ENCODE assay signal across 20 cellular contexts in the genomic region with DNA sequence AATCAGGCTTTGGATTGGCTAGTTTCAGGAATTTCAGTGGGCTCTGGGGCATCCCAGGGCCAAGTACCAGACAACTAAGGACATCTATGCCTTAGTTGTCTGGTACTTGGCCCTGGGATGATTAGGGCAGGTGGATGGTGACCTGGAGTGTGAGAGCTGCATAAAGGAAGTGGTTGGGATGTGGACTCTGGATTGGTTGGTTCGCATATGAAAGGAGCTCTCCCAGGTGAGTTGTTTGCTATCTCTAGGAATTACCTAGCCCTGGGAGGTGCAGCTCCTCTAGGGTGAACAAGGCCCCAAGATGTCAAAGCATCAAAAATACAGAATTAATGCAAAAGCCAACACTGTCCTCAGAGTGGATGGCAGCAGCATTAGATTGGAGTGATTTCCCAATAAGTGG.
DNase-seq lines count a peak whose midpoint lies in the region; FAIRE-seq and TF ChIP-seq lines count a peak whose summit lies in the region.
"Had no signal": no experiment of that assay in that cellular context is flagged by ENCODE, and none has a peak within 500 bp of the region (broad histone marks: within the 10 kb centered on the region; RNA-seq: fewer than 3 reads in every experiment).

No MANE protein-coding gene starts in this region.

- FAIRE-seq in H1 (lab: Jason Lieb, UNC), result peak; percentile 95
- FAIRE-seq: GM12891, GM18507 had no signal

- no peak overlapping the region for H2AK5ac ChIP-seq in H9 (ENCODE audit: insufficient read length, low read length)
- H2AK5ac ChIP-seq in H1 (ENCODE audit: low read depth, low read length), result no peak overlapping the region

- POLR2A ChIA-PET in H1 (lab: Charles Lee; ENCODE audit: partially characterized antibody), result interaction anchor here (1.4 kb wide), 1 partner anchor 9 kb away, joined by 3 read pairs; no protein-coding TSS in a partner anchor

- H4K91ac ChIP-seq in H9 (ENCODE audit: insufficient read length, low read depth, low read length) (no peak overlapping the region), H1 (replicated peaks; ENCODE audit: insufficient read length, low read length) (no peak overlapping the region)

- peaks cover 9% of the 10 kb centered on the region for H3K4me1 ChIP-seq in H9 (ENCODE audit: insufficient read depth, low read length)
- peaks cover 0 to 3% (median 1%) of the 10 kb centered on the region in 4 experiments; a peak in 3 of 7 replicates for H3K4me1 ChIP-seq in H1 (replicated peaks in 1 of 4; ENCODE audit: control insufficient read depth in 3 of 4, insufficient read depth in 4 of 4, low read length in 3 of 4)
- H3K4me1 ChIP-seq: BLaER1, Caco-2, HAP-1 had no signal

- TF ChIP-seq CTCF in H9 (conservative IDR thresholded peaks at IDR 0.05), result no peak
- no peak for TF ChIP-seq CTCF in H1 (IDR thresholded peaks at IDR 0.05; ENCODE audit: control extremely low read depth in 1 of 3, insufficient read depth in 1 of 3, low read depth in 1 of 3, low read length in 3 of 3)

- peaks cover 15 to 18% of the 10 kb centered on the region in 2 experiments for H3K4me1 Mint-ChIP-seq in H9
- H3K4me1 Mint-ChIP-seq: B cell; CD4-positive, CD25-positive, alpha-beta regulatory T cell had no signal

- H3K14ac ChIP-seq in H9 (ENCODE audit: insufficient read depth, low read length) (no peak overlapping the region), H1 (ENCODE audit: insufficient read length) (no peak overlapping the region)

- H2BK120ac ChIP-seq in H9 (ENCODE audit: low read depth, low read length, poor library complexity, severe bottlenecking) (no peak overlapping the region), H1 (replicated peaks; ENCODE audit: low read depth, low read length) (no peak overlapping the region)

- no peaks in the 10 kb centered on the region for H3K23me2 ChIP-seq in H9 (ENCODE audit: insufficient read length, low read depth, low read length, poor library complexity, severe bottlenecking)
- no peaks in the 10 kb centered on the region for H3K23me2 ChIP-seq in H1 (ENCODE audit: low read depth, low read length)

- H4K8ac ChIP-seq in H9 (replicated peaks; ENCODE audit: insufficient read length, low read depth, low read length), result no peak overlapping the region
- H4K8ac ChIP-seq in H1 (ENCODE audit: extremely low read depth, insufficient read depth, low read length), result no peak overlapping the region

- TF ChIP-seq EP300 in H1 (IDR thresholded peaks at IDR 0.05; ENCODE audit: borderline replicate concordance in 1 of 2, low read depth in 2 of 2, low read length in 2 of 2), result no peak

- no peak for TF ChIP-seq POLR2A in H1 (IDR thresholded peaks at IDR 0.05; ENCODE audit: control extremely low read depth in 1 of 2, low read depth in 2 of 2, low read length in 2 of 2)

- TF ChIP-seq RAD21 in H1 (IDR thresholded peaks at IDR 0.05 in 1 of 2, conservative IDR thresholded peaks at IDR 0.05 in 1 of 2; ENCODE audit: low read depth in 2 of 2, low read length in 2 of 2), result no peak

- H2BK15ac ChIP-seq in H9 (ENCODE audit: low read depth, low read length) (no peak overlapping the region), H1 (ENCODE audit: low read length) (no peak overlapping the region)

- WGBS in H9 (ENCODE audit: extremely low coverage, insufficient read length, low lambda C conversion rate), result no CpG with 5 or more reads among the region's 1 CpG
- no CpG with 5 or more reads among the region's 1 CpG for WGBS in H1 (ENCODE audit: extremely low coverage in 1 of 2, insufficient coverage in 1 of 2, insufficient read length in 1 of 2, insufficient replicate concordance in 2 of 2, low coverage in 1 of 2, low lambda C conversion rate in 2 of 2, missing lambda C conversion rate in 1 of 2), 2 experiments

- H3K79me2 ChIP-seq in H9 (ENCODE audit: insufficient read depth, low read length) (no peaks in the 10 kb centered on the region), H1 (ENCODE audit: control insufficient read depth in 1 of 2, insufficient read depth in 2 of 2, low read length in 2 of 2) (no peaks in the 10 kb centered on the region)

- H3K9me3 Mint-ChIP-seq in H9, result peaks cover 0 to 4% of the 10 kb centered on the region in 2 experiments; a peak in 4 of 5 replicates
- H3K9me3 Mint-ChIP-seq: CD8-positive, alpha-beta T cell; HFFc6 had no signal

- no peak overlapping the region for H3K4me3 ChIP-seq in H1 (ENCODE audit: extremely low read depth in 1 of 4, insufficient read depth in 2 of 4, low read depth in 3 of 4, low read length in 4 of 4)
- H3K4me3 ChIP-seq: BLaER1, HAP-1 had no signal

- H3K23ac ChIP-seq in H9 (ENCODE audit: insufficient read length, low read depth, low read length) (no peak overlapping the region), H1 (ENCODE audit: insufficient read length) (no peak overlapping the region)

- no peak overlapping the region; a peak in 1 of 7 replicates for H3K27ac Mint-ChIP-seq in H9
- H3K27ac Mint-ChIP-seq: B cell; CD8-positive, alpha-beta T cell; HFFc6 had no signal

- H2AFZ ChIP-seq in H9 (ENCODE audit: low read length), result no peak overlapping the region
- H2AFZ ChIP-seq in H1 (ENCODE audit: low read length), result no peak overlapping the region

- CTCF ChIA-PET in H1 (lab: Charles Lee; ENCODE audit: partially characterized antibody), result no interaction called here

- H3K56ac ChIP-seq in H9 (ENCODE audit: insufficient read length, low read depth, low read length) (no peak overlapping the region), H1 (replicated peaks; ENCODE audit: insufficient read length, low read depth, low read length) (no peak overlapping the region)

- no peaks in the 10 kb centered on the region; a peak in 1 of 7 replicates for H3K36me3 Mint-ChIP-seq in H9 (ENCODE audit: insufficient read depth in 1 of 3, low read depth in 3 of 3)
- H3K36me3 Mint-ChIP-seq: CD4-positive, CD25-positive, alpha-beta regulatory T cell; CD8-positive, alpha-beta T cell had no signal

- H3K27ac ChIP-seq in H9 (ENCODE audit: insufficient read length, low read depth, low read length), result no peak overlapping the region
- H3K27ac ChIP-seq in H1 (ENCODE audit: low read depth, low read length), result no peak overlapping the region
- H3K27ac ChIP-seq: BLaER1, C4-2B had no signal

- H4K5ac ChIP-seq in H9 (ENCODE audit: insufficient read length, low read depth, low read length) (no peak overlapping the region), H1 (ENCODE audit: insufficient read length, low read depth, low read length) (no peak overlapping the region)

- H3K9me3 ChIP-seq in H9 (ENCODE audit: control insufficient read depth, low read depth, low read length) (no peaks in the 10 kb centered on the region), H1 (ENCODE audit: insufficient read depth in 2 of 2, low read depth in 1 of 2, low read length in 1 of 2) (no peaks in the 10 kb centered on the region)
- H3K9me3 ChIP-seq: BLaER1, Caco-2, HAP-1 had no signal

- H3T11ph ChIP-seq in H9 (ENCODE audit: low read length), result no peak overlapping the region

- no peak overlapping the region; a peak in 2 of 5 replicates for H3K4me3 Mint-ChIP-seq in H9
- H3K4me3 Mint-ChIP-seq: B cell; CD4-positive, CD25-positive, alpha-beta regulatory T cell; CD8-positive, alpha-beta T cell; HFFc6 had no signal

- in situ Hi-C loops in G401 (cut with HindIII; ENCODE audit: low sequenced_read_pairs) (no loop called here), ACHN (cut with HindIII; ENCODE audit: low pct_ligation_motif_present, low pct_unique_long_range_greater_than_20kb, low sequenced_read_pairs) (no loop called here)

- H2BK12ac ChIP-seq in H9 (ENCODE audit: insufficient read length, low read depth, low read length), result no peak overlapping the region
- H2BK12ac ChIP-seq in H1 (ENCODE audit: low read depth, low read length), result no peak overlapping the region

- H3K4ac ChIP-seq in H9 (ENCODE audit: low read depth, low read length) (no peak overlapping the region), H1 (replicated peaks; ENCODE audit: insufficient read length, low read depth, low read length) (no peak overlapping the region)

- H3K27me3 ChIP-seq in H9 (ENCODE audit: insufficient read depth, low read length) (no peaks in the 10 kb centered on the region), H1 (replicated peaks in 1 of 4; ENCODE audit: control insufficient read depth in 3 of 4, extremely low read depth in 1 of 4, insufficient read depth in 3 of 4, low read length in 3 of 4) (no peaks in the 10 kb centered on the region)

- H3K4me2 ChIP-seq in H9 (ENCODE audit: insufficient read depth, insufficient read length, low read length), result no peak overlapping the region
- no peak overlapping the region for H3K4me2 ChIP-seq in H1 (ENCODE audit: insufficient read depth in 1 of 2, low read depth in 2 of 2, low read length in 2 of 2)
- H3K4me2 ChIP-seq: BLaER1 had no signal

- H3K18ac ChIP-seq in H9 (ENCODE audit: insufficient read length, low read depth, low read length), result no peak overlapping the region
- H3K18ac ChIP-seq in H1 (ENCODE audit: extremely low read depth, low read length), result no peak overlapping the region

- H2BK5ac ChIP-seq in H9 (ENCODE audit: insufficient read length, low read length), result no peak overlapping the region
- no peak overlapping the region for H2BK5ac ChIP-seq in H1 (ENCODE audit: low read depth, low read length)

- no peak overlapping the region for H2BK20ac ChIP-seq in H9 (ENCODE audit: low read depth, low read length, poor library complexity, severe bottlenecking)
- H2BK20ac ChIP-seq in H1 (ENCODE audit: low read length), result no peak overlapping the region

- peaks cover 29% of the 10 kb centered on the region for H3K27me3 Mint-ChIP-seq in H9 (ENCODE audit: low read depth)
- H3K27me3 Mint-ChIP-seq: B cell; CD4-positive, CD25-positive, alpha-beta regulatory T cell had no signal

- no peaks in the 10 kb centered on the region for H3K36me3 ChIP-seq in H1 (ENCODE audit: control insufficient read depth in 2 of 4, insufficient read depth in 4 of 4, low read length in 3 of 4)
- H3K36me3 ChIP-seq: BLaER1, HAP-1 had no signal

- no peaks in the 10 kb centered on the region for H3K79me1 ChIP-seq in H9 (ENCODE audit: insufficient read depth, low read depth, low read length, poor library complexity, severe bottlenecking)
- H3K79me1 ChIP-seq in H1 (ENCODE audit: low read depth, low read length), result no peaks in the 10 kb centered on the region

- H4K20me1 ChIP-seq in H9 (ENCODE audit: control insufficient read depth, insufficient read depth, insufficient read length) (no peaks in the 10 kb centered on the region), H1 (replicated peaks in 1 of 2; ENCODE audit: control insufficient read depth in 1 of 2, insufficient read depth in 2 of 2, low read length in 2 of 2) (no peaks in the 10 kb centered on the region)
- H4K20me1 ChIP-seq: BLaER1 had no signal

- H3K9ac ChIP-seq in H9 (ENCODE audit: extremely low read depth, insufficient read length, low read length) (no peak overlapping the region), H1 (replicated peaks in 1 of 4; ENCODE audit: extremely low read depth in 1 of 4, low read depth in 3 of 4, low read length in 3 of 4) (no peak overlapping the region)
- H3K9ac ChIP-seq: BLaER1 had no signal

- peak; percentile 32 for DNase-seq in H9
- DNase-seq in H1 (ENCODE audit: low read depth in 1 of 2, low spot score in 2 of 2), result no peak
- peak; percentile 3 for DNase-seq in iPS DF 4.7 (ENCODE audit: extremely low read depth, low spot score)
- DNase-seq in G401 (ENCODE audit: low spot score), result no peak
- no peak for DNase-seq in ACHN
- no peak for DNase-seq in activated CD4-positive, alpha-beta T cell treated with anti-CD3 and anti-CD28 coated beads, Interleukin-2, amount 50 U/mL, for 48 hours
- DNase-seq: Caco-2; CD4-positive, CD25-positive, alpha-beta regulatory T cell; CD8-positive, alpha-beta T cell; DMS79; EL; GF-D8; GOT3; HFFc6 had no signal

Comparison
In these comparisons a context has a peak if more than half of its experiments do, and no peak if none do; other contexts are left out.
1. DNase-seq: peak in H9 (single experiment) and iPS DF 4.7 (single experiment); none in H1 (0 of 2), G401 (single experiment), ACHN (single experiment) and activated CD4-positive, alpha-beta T cell treated with anti-CD3 and anti-CD28 coated beads, Interleukin-2, amount 50 U/mL, for 48 hours (0 of 2).